11 cellular contexts compared by ENCODE assay signal in the genomic region with DNA sequence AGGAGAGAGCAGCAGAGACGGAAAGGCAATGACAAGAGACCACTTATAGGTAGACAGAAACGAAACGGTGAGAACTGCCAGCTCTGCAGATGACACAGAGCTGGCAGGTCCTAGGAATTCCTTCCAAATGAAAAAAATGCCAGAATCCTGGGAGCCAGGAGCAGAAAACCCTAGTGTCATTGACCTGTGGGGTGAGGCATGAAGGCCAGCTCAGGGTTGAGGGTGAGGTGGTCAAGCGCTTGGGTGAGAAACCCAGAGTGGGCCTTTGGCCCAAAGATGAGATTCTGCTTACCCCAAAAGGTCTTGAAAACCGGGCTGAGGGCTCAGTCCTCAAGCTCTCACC. TPM values are rescaled to one million over a fixed set of nuclear protein-coding genes. Genes with fewer than 3 reads are reported as not detected.
DNase-seq lines count a peak whose midpoint lies in the region; TF ChIP-seq lines count a peak whose summit lies in the region.
"Had no signal": no experiment of that assay in that cellular context is flagged by ENCODE, and none has a peak within 500 bp of the region (broad histone marks: within the 10 kb centered on the region; RNA-seq: fewer than 3 reads in every experiment).

No MANE protein-coding gene starts in this region.

- H3K9me3 ChIP-seq in AG04450 (ENCODE audit: control insufficient read depth, insufficient read depth, low read length), result no peaks in the 10 kb centered on the region; the same call in 1 of the 2 replicates
- no peaks in the 10 kb centered on the region for H3K9me3 ChIP-seq in OCI-LY1 (ENCODE audit: low read length)
- H3K9me3 ChIP-seq in esophagus squamous epithelium, result no peaks in the 10 kb centered on the region
- no peaks in the 10 kb centered on the region for H3K9me3 ChIP-seq in prostate gland
- no peaks in the 10 kb centered on the region for H3K9me3 ChIP-seq in HAP-1

- no peaks in the 10 kb centered on the region for H3F3A ChIP-seq in OCI-LY1 (ENCODE audit: insufficient read depth, low read length)

- 53 to 77% methylated on average over 3 to 5 of the region's 5 CpGs for WGBS in esophagus squamous epithelium, 2 donors
- WGBS in prostate gland, result 57% methylated on average over 5 of the region's 5 CpGs

- no peaks in the 10 kb centered on the region for H4K20me1 ChIP-seq in OCI-LY1 (ENCODE audit: insufficient read depth, low read length)

- TF ChIP-seq POLR2A in esophagus squamous epithelium (IDR thresholded peaks at IDR 0.05) (no peak), prostate gland (IDR thresholded peaks at IDR 0.05) (no peak)

- DNase-seq in AG04450 (ENCODE audit: low read depth, low spot score) (no peak), esophagus squamous epithelium (lab: John Stamatoyannopoulos, UW) (no peak), prostate gland (ENCODE audit: low spot score) (no peak), HAP-1 (ENCODE audit: low spot score in 2 of 2) (no peak), T1000 (lab: John Stamatoyannopoulos, UW) (no peak), NCI-H2081 treated with DMSO at 0.1 percent for 48 hours (lab: John Stamatoyannopoulos, UW) (no peak), amniotic stem cell (lab: John Stamatoyannopoulos, UW) (no peak)
- DNase-seq: CD4-positive, CD25-positive, alpha-beta regulatory T cell; NCI-H1092; NCI-H774 had no signal

- TF ChIP-seq CTCF in AG04450 (IDR thresholded peaks at IDR 0.05; ENCODE audit: low read depth, low read length) (no peak), OCI-LY1 (IDR thresholded peaks at IDR 0.05; ENCODE audit: low read length) (no peak), esophagus squamous epithelium (IDR thresholded peaks at IDR 0.05) (no peak), prostate gland (IDR thresholded peaks at IDR 0.05) (no peak)

- no peaks in the 10 kb centered on the region for H3K9me2 ChIP-seq in OCI-LY1 (ENCODE audit: low read depth, low read length)

- POLR2A ChIA-PET in AG04450 (lab: Yijun Ruan, JAX), result interaction anchor here (0.6 kb wide), 1 partner anchor 11 kb away, joined by 6 read pairs; no protein-coding TSS in a partner anchor

- H3K27me3 ChIP-seq in AG04450 (ENCODE audit: control insufficient read depth, insufficient read depth, low read length) (no peaks in the 10 kb centered on the region), OCI-LY1 (ENCODE audit: insufficient read depth, low read length) (no peaks in the 10 kb centered on the region), esophagus squamous epithelium (peaks cover 0 to 1% (median 0%) of the 10 kb centered on the region in 4 donors), prostate gland (replicated peaks; ENCODE audit: insufficient read depth) (no peaks in the 10 kb centered on the region), HAP-1 (ENCODE audit: low read depth) (no peaks in the 10 kb centered on the region)

- H3K27ac ChIP-seq in AG04450 (ENCODE audit: low read depth, low read length) (peak overlapping the region; percentile 61), OCI-LY1 (ENCODE audit: low read depth, low read length, poor library complexity, severe bottlenecking) (peak overlapping the region; percentile 72), esophagus squamous epithelium (peak overlapping the region; percentile 43 to 93 (median 87)), prostate gland (peak overlapping the region; percentile 75 to 82)

- H3K4me1 ChIP-seq in OCI-LY1 (ENCODE audit: insufficient read depth, low read length, severe bottlenecking) (peaks cover 34% of the 10 kb centered on the region), esophagus squamous epithelium (peaks cover 33 to 99% (median 76%) of the 10 kb centered on the region in 3 donors), prostate gland (replicated peaks) (peaks cover 4% of the 10 kb centered on the region), HAP-1 (no peaks in the 10 kb centered on the region)

- H3K4me2 ChIP-seq in OCI-LY1 (ENCODE audit: low read length), result peak overlapping the region; percentile 21; the same call in 1 of the 2 replicates

- in situ Hi-C loops in HAP-1 (cut with MboI; ENCODE audit: low sequenced_read_pairs), result no loop called here

- H3K79me2 ChIP-seq in OCI-LY1 (ENCODE audit: insufficient read depth, low read length), result no peaks in the 10 kb centered on the region

- intact Hi-C loops in esophagus squamous epithelium (cut with DNase I), result no loop called here
- intact Hi-C loops in prostate gland (cut with DNase I), result no loop called here

- no peak overlapping the region for H3K4me3 ChIP-seq in AG04450 (ENCODE audit: low read depth, low read length)
- no peak overlapping the region for H3K4me3 ChIP-seq in OCI-LY1 (ENCODE audit: low read depth, low read length, poor library complexity, severe bottlenecking)
- no peak overlapping the region for H3K4me3 ChIP-seq in esophagus squamous epithelium
- H3K4me3 ChIP-seq in prostate gland, result no peak overlapping the region
- no peak overlapping the region for H3K4me3 ChIP-seq in HAP-1

- H3K36me3 ChIP-seq in OCI-LY1 (ENCODE audit: insufficient read depth, low read length) (peaks cover 21% of the 10 kb centered on the region; the same call in 1 of the 2 replicates), esophagus squamous epithelium (peaks cover 0 to 100% (median 0%) of the 10 kb centered on the region in 3 donors), prostate gland (no peaks in the 10 kb centered on the region), HAP-1 (replicated peaks) (peaks cover 24% of the 10 kb centered on the region)

- H2AFZ ChIP-seq in OCI-LY1 (ENCODE audit: low read length), result no peak overlapping the region

- H3K9ac ChIP-seq in OCI-LY1 (ENCODE audit: low read length), result no peak overlapping the region; the same call in 1 of the 2 replicates

- CTCF ChIA-PET in AG04450 (lab: Charles Lee), result interaction anchor here (2.4 kb wide), 1 partner anchor 181 kb away, joined by 7 read pairs; no protein-coding TSS in a partner anchor

RNA-seq across cellular contexts. Expression of gene HIC1, which starts 9.2 kb away (rescaled TPM):
- 12.7 and 14.4 TPM in 2 replicates for polyA plus RNA-seq in AG04450 (2011; rRNA removed)
- 13.7 and 15.8 TPM in 2 replicates for polyA minus RNA-seq in AG04450 (2011; rRNA and poly(A)+ RNA removed)
- total RNA-seq in esophagus squamous epithelium (10 to 100 TPM in 1 of 4 donors, 1 to 10 TPM in 3; 2.1 to 14.1 (median 5.9) TPM), prostate gland (10 to 100 TPM; 20.5 to 33.1 TPM)

RNA-seq across cellular contexts. Expression of gene OVCA2, which starts 22.3 kb away (rescaled TPM):
- polyA plus RNA-seq in AG04450 (2011; rRNA removed), result 38.0 and 45.0 TPM in 2 replicates
- polyA minus RNA-seq in AG04450 (2011; rRNA and poly(A)+ RNA removed), result 16.8 and 18.1 TPM in 2 replicates
- total RNA-seq in esophagus squamous epithelium, result 10 to 100 TPM; 42.3 to 70.5 (median 53.2) TPM
- 10 to 100 TPM; 52.2 to 57.5 TPM for total RNA-seq in prostate gland

RNA-seq across cellular contexts. Expression of gene DPH1, which starts 34.2 kb away (rescaled TPM):
- polyA plus RNA-seq in AG04450 (2011; rRNA removed), result 25.3 and 29.9 TPM in 2 replicates
- polyA minus RNA-seq in AG04450 (2011; rRNA and poly(A)+ RNA removed), result 27.5 and 45.4 TPM in 2 replicates
- 10 to 100 TPM; 14.9 to 55.7 (median 22.7) TPM for total RNA-seq in esophagus squamous epithelium
- 10 to 100 TPM; 61.4 to 84.1 TPM for total RNA-seq in prostate gland

RNA-seq across cellular contexts. Expression of gene RTN4RL1, which starts 39.0 kb away (rescaled TPM):
- polyA plus RNA-seq in AG04450 (2011; rRNA removed), result 0.02 and 0.04 TPM in 2 replicates
- polyA minus RNA-seq in AG04450 (2011; rRNA and poly(A)+ RNA removed), result not detected in 2 replicates
- 1 to 10 TPM; 1.1 to 4.0 (median 2.0) TPM for total RNA-seq in esophagus squamous epithelium
- total RNA-seq in prostate gland, result 10 to 100 TPM in 1 of 2 donors, 1 to 10 TPM in 1; 8.3 to 21.5 TPM
